In the genomic region with DNA sequence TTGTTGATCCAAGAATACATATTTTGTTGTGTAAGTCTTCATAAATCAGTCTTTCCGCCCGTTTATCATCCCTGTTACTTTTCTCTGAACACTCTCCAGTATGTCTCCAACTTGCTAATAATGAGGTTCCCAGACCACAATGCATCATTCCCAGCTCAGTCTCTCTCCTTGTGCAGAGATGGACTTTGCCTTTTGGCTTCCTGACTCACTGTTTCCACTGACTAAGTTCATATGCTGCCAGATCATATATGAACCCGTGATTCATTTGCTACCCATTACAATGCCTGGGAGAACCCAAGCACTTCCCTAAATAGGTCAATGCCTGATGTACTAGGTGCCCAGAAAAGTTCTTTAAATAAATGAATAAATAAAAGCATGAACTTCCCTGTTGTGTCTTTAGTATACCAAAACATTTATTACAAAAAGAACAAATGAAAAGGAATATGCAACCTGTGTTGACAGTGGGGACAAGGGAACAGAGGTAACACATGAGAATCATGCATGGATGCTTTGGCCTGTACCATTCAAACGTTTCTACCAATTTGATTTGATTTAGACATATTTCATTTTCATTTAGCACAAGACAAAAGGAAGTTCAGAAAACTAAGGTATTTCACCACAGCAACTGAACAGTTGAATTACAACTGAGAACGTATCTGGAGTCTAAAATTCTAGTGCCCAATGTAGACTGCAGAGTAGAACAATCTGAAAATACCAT, we compare ENCODE assay signal across 8 cellular contexts.
A peak's percentile ranks its signal among the peaks of the same experiment; 100 is the strongest.
DNase-seq lines count a peak whose midpoint lies in the region; ATAC-seq and TF ChIP-seq lines count a peak whose summit lies in the region.

No MANE protein-coding gene starts in this region.

- H3K9me3 ChIP-seq in ascending aorta: no peaks in the 10 kb centered on the region

- no peaks in the 10 kb centered on the region for H3K79me2 ChIP-seq in ACC112 (ENCODE audit: control insufficient read depth, insufficient read depth, low read length, unreplicated experiment)

- H3K27ac ChIP-seq in ACC112 (ENCODE audit: low read depth, low read length) (peak overlapping the region; percentile 61), ascending aorta (no peak overlapping the region)

- H3K27me3 ChIP-seq in ACC112 (ENCODE audit: insufficient read depth, low read length): no peaks in the 10 kb centered on the region
- no peaks in the 10 kb centered on the region for H3K27me3 ChIP-seq in ascending aorta

- intact Hi-C loops in sciatic nerve (cut with DNase I) (no loop called here), ascending aorta (cut with DNase I) (no loop called here)

- H3K4me3 ChIP-seq in ACC112 (ENCODE audit: low read depth, low read length) (no peak overlapping the region), ascending aorta (no peak overlapping the region)

- no peak for TF ChIP-seq CTCF in ascending aorta (IDR thresholded peaks at IDR 0.05)

- H3K36me3 ChIP-seq in ACC112 (ENCODE audit: insufficient read depth, low read length) (no peaks in the 10 kb centered on the region), ascending aorta (no peaks in the 10 kb centered on the region)

- ATAC-seq in GM18867 (IDR thresholded peaks at IDR 0.05; ENCODE audit: unreplicated experiment) (peak; percentile 57), HG03196 (IDR thresholded peaks at IDR 0.05; ENCODE audit: unreplicated experiment) (peak; percentile 55), sciatic nerve (peak; percentile 18)

- DNase-seq in amniotic stem cell (lab: John Stamatoyannopoulos, UW) (peak; percentile 7), sciatic nerve (ENCODE audit: low spot score) (no peak), GDM1 (lab: John Stamatoyannopoulos, UW) (no peak), NCI-H2196 treated with DMSO at 0.1 percent for 48 hours (lab: John Stamatoyannopoulos, UW; ENCODE audit: unreplicated experiment) (no peak), ascending aorta (ENCODE audit: low spot score in 2 of 2) (no peak)

- H3K4me1 ChIP-seq in ACC112 (ENCODE audit: control insufficient read depth, insufficient read depth, low read length, unreplicated experiment): peaks cover 3% of the 10 kb centered on the region
- H3K4me1 ChIP-seq in ascending aorta: no peaks in the 10 kb centered on the region

- peak overlapping the region; percentile 31 for H2AFZ ChIP-seq in ACC112 (ENCODE audit: low read length, unreplicated experiment)
